Comparison of ENCODE assay signal across 14 cellular contexts in the genomic region with DNA sequence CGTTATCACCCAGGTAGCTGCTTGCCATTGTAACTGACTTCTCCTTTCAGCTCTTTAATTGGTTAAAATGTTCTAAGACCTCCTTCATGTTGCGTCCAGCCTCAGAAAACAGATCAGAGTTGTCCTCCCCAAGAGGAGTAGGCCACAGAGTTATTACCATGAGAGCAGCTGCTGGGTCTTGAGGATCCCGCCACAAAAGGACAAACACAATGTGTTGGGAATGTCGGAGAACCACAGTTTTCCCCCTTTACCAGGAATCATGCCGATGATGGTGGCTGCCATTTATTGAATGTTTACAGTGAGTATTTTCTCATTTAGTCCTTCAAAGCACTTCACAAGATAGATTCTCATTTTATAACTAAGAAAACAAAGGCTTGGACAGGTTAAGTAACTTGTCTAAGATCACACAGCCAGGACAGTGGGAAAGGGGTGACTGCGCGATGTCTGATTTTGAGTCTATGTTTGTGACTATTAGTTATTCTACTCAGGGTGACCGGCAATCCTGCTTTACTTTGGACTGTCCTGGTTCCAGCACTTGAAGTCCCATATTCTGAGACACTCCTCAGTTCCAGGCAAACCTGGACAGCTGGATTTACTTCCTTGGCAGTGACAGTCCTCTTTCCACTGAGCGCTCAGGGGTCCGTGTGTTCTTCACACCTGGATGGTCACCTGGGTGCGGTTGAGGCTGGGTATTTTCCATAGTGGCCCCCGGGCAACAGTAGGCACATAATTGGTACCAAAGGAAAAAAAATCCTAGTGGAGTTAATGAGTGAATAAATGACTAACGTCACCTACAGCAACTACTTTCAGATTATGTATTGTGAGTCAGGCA.
DNase-seq lines count a peak whose midpoint lies in the region; ATAC-seq, FAIRE-seq and TF ChIP-seq lines count a peak whose summit lies in the region.
"Had no signal": no experiment of that assay in that cellular context is flagged by ENCODE, and none has a peak within 500 bp of the region (broad histone marks: within the 10 kb centered on the region; RNA-seq: fewer than 3 reads in every experiment).

No MANE protein-coding gene starts in this region.

- H4K20me1 ChIP-seq in HCT116 (ENCODE audit: insufficient read depth) (no peaks in the 10 kb centered on the region), hepatocyte (ENCODE audit: insufficient read depth, poor library complexity, severe bottlenecking) (no peaks in the 10 kb centered on the region)
- H4K20me1 ChIP-seq: BLaER1 treated with 17β-estradiol and CSF1 and Interleukin-3, amounts not matched to agents 10 nM and 100 nM had no signal

- H3K27ac ChIP-seq in HCT116 (ENCODE audit: low read depth, low read length) (peak overlapping the region; percentile 17), SJCRH30 (0 out of 2 replicates have a peak overlapping the region, but pooled peaks have one; percentile 3), hepatocyte (peak overlapping the region; percentile 71)
- H3K27ac ChIP-seq: BLaER1 treated with 17β-estradiol and CSF1 and Interleukin-3, amounts not matched to agents 10 nM and 100 nM had no signal

- no peak overlapping the region for H3K9ac ChIP-seq in HCT116 (ENCODE audit: low read length)
- H3K9ac ChIP-seq: BLaER1 treated with 17β-estradiol and CSF1 and Interleukin-3, amounts not matched to agents 10 nM and 100 nM had no signal

- peak; percentile 41 for ATAC-seq in HCT116
- ATAC-seq in HG03025 (IDR thresholded peaks at IDR 0.05; ENCODE audit: low FRiP score, unreplicated experiment) = no peak
- no peak for ATAC-seq in GM21423 (IDR thresholded peaks at IDR 0.05; ENCODE audit: unreplicated experiment)

- H3K27me3 ChIP-seq in HCT116 (ENCODE audit: insufficient read depth, low read length) (peaks cover 57% of the 10 kb centered on the region), SJCRH30 (no peaks in the 10 kb centered on the region), hepatocyte (no peaks in the 10 kb centered on the region)
- H3K27me3 ChIP-seq: BLaER1 treated with 17β-estradiol and CSF1 and Interleukin-3, amounts not matched to agents 10 nM and 100 nM had no signal

- H3K9me3 ChIP-seq in HCT116 (ENCODE audit: control insufficient read depth in 1 of 2, insufficient read depth in 1 of 2, low read depth in 1 of 2, low read length in 2 of 2) (no peaks in the 10 kb centered on the region), SJCRH30 (replicated peaks) (no peaks in the 10 kb centered on the region), hepatocyte (ENCODE audit: low read depth) (no peaks in the 10 kb centered on the region)
- H3K9me3 ChIP-seq: BLaER1 treated with 17β-estradiol and CSF1 and Interleukin-3, amounts not matched to agents 10 nM and 100 nM had no signal

- TF ChIP-seq RAD21 in HCT116 (IDR thresholded peaks at IDR 0.05; ENCODE audit: low read depth) = no peak

- CTCF ChIA-PET in HCT116 (lab: Charles Lee) = interaction anchor here (1.0 to 1.3 kb wide), 2 partner anchors 203 to 204 kb away, joined by 3 to 5 read pairs; no protein-coding TSS in a partner anchor

- WGBS in hepatocyte (ENCODE audit: low lambda C conversion rate, missing lambda C conversion rate) = 86% methylated on average over 13 of the region's 13 CpGs

- POLR2A ChIA-PET in HCT116 (lab: Charles Lee) = no interaction called here

- H3K36me3 ChIP-seq in HCT116 (ENCODE audit: control insufficient read depth in 1 of 2, insufficient read depth in 2 of 2, low read length in 2 of 2) (no peaks in the 10 kb centered on the region), SJCRH30 (no peaks in the 10 kb centered on the region), hepatocyte (replicated peaks; ENCODE audit: insufficient read depth, low read depth) (no peaks in the 10 kb centered on the region)
- H3K36me3 ChIP-seq: BLaER1 treated with 17β-estradiol and CSF1 and Interleukin-3, amounts not matched to agents 10 nM and 100 nM had no signal

- RAD21 ChIA-PET in HCT116 (lab: Charles Lee; ENCODE audit: low non-redundant PET in 1 of 2, low total read pairs in 2 of 2, uncharacterized antibody in 2 of 2, unreplicated experiment in 2 of 2) = interaction anchor here in 1 of 2 experiments (0.6 to 0.7 kb wide), 2 partner anchors 22 to 521 kb away, joined by 3 read pairs; no protein-coding TSS in a partner anchor

- H3K4me3 ChIP-seq in HCT116 (replicated peaks in 1 of 2; ENCODE audit: low read depth in 1 of 2, low read length in 2 of 2) (no peak overlapping the region), SJCRH30 (no peak overlapping the region), hepatocyte (no peak overlapping the region)
- H3K4me3 ChIP-seq: BLaER1 treated with 17β-estradiol and CSF1 and Interleukin-3, amounts not matched to agents 10 nM and 100 nM had no signal

- H2AFZ ChIP-seq in HCT116 (ENCODE audit: low read depth, low read length, poor library complexity, severe bottlenecking) (no peak overlapping the region), hepatocyte (no peak overlapping the region)

- no peak for FAIRE-seq in GM12891 (lab: Jason Lieb, UNC)
- FAIRE-seq: H1 had no signal

- intact Hi-C loops in HCT116 (cut with micrococcal nuclease) = loop anchor here (10.0 kb wide), 1 partner anchor 199 kb away; no protein-coding TSS in a partner anchor

- peaks cover 17 to 26% of the 10 kb centered on the region in 2 experiments for H3K4me1 ChIP-seq in HCT116 (ENCODE audit: control insufficient read depth in 1 of 2, insufficient read depth in 2 of 2, low read length in 2 of 2)
- peaks cover 17% of the 10 kb centered on the region for H3K4me1 ChIP-seq in SJCRH30
- H3K4me1 ChIP-seq in hepatocyte (ENCODE audit: insufficient read depth) = peaks cover 8% of the 10 kb centered on the region
- H3K4me1 ChIP-seq: BLaER1 treated with 17β-estradiol and CSF1 and Interleukin-3, amounts not matched to agents 10 nM and 100 nM had no signal

- TF ChIP-seq POLR2A in HCT116 (IDR thresholded peaks at IDR 0.05; ENCODE audit: borderline replicate concordance, extremely low read depth, insufficient read depth, insufficient read length) (no peak), GM12891 (IDR thresholded peaks at IDR 0.05; ENCODE audit: low read depth, low read length) (no peak)

- no peaks in the 10 kb centered on the region for H3K9me2 ChIP-seq in HCT116 (ENCODE audit: insufficient read depth)
- no peaks in the 10 kb centered on the region for H3K9me2 ChIP-seq in hepatocyte (replicated peaks; ENCODE audit: insufficient read depth)

- H3K4me2 ChIP-seq in HCT116 (ENCODE audit: low read length) (peak overlapping the region; percentile 63), hepatocyte (no peak overlapping the region)
- H3K4me2 ChIP-seq: BLaER1 treated with 17β-estradiol and CSF1 and Interleukin-3, amounts not matched to agents 10 nM and 100 nM had no signal

- BruUV-seq in HCT116 (replicated peaks; lab: Mats Ljungman, UMichigan) = no TSS peak

- TF ChIP-seq CTCF in HCT116 (IDR thresholded peaks at IDR 0.05 in 2 of 3, conservative IDR thresholded peaks at IDR 0.05 in 1 of 3; ENCODE audit: borderline replicate concordance in 1 of 3, insufficient read depth in 1 of 3, low read depth in 2 of 3, low read length in 2 of 3) (no peak), hepatocyte (IDR thresholded peaks at IDR 0.05; ENCODE audit: poor library complexity) (no peak)

- no peak for DNase-seq in HCT116 (ENCODE audit: low read depth, low spot score)
- peak; percentile 31 to 61 for DNase-seq in SJCRH30
- no peak for DNase-seq in hepatocyte (ENCODE audit: low spot score)
- peak; percentile 61 for DNase-seq in myocyte (ENCODE audit: low read depth)
- DNase-seq in ecto neural progenitor cell (ENCODE audit: low spot score) = no peak
- DNase-seq in GM12891 (ENCODE audit: insufficient read length, low spot score) = no peak
- DNase-seq: 8988T, MV-4-11, NCI-H1436 treated with DMSO at 0.1 percent for 48 hours, NCI-H2081 had no signal

- H3K79me2 ChIP-seq in HCT116 (ENCODE audit: insufficient read depth, low read length) (no peaks in the 10 kb centered on the region), hepatocyte (no peaks in the 10 kb centered on the region)

TF ChIP-seq in HCT116, 20 proteins besides CTCF, POLR2A, EP300 and RAD21 (continues in another document):
- TF ChIP-seq, protein P1, sequence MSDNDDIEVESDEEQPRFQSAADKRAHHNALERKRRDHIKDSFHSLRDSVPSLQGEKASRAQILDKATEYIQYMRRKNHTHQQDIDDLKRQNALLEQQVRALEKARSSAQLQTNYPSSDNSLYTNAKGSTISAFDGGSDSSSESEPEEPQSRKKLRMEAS (IDR thresholded peaks at IDR 0.05) = peak; percentile 8; the same call in 1 of the 2 replicates
- no peak for TF ChIP-seq ELF1 (IDR thresholded peaks at IDR 0.05; ENCODE audit: borderline replicate concordance, low read depth)
- TF ChIP-seq, protein P2, sequence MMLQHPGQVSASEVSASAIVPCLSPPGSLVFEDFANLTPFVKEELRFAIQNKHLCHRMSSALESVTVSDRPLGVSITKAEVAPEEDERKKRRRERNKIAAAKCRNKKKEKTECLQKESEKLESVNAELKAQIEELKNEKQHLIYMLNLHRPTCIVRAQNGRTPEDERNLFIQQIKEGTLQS (IDR thresholded peaks at IDR 0.05) = no peak
- no peak for TF ChIP-seq CEBPB (IDR thresholded peaks at IDR 0.05; ENCODE audit: low read depth)
- TF ChIP-seq FOSL1 (IDR thresholded peaks at IDR 0.05; ENCODE audit: low read depth) = no peak
- TF ChIP-seq YY1 (IDR thresholded peaks at IDR 0.05; ENCODE audit: extremely low read depth, insufficient replicate concordance, low read depth, low read length) = no peak

TF ChIP-seq in GM12891, 5 proteins besides CTCF, POLR2A, EP300 and RAD21:
- TF ChIP-seq TAF1 (IDR thresholded peaks at IDR 0.05; ENCODE audit: low read depth, low read length) (no peak), PAX5 (IDR thresholded peaks at IDR 0.05; ENCODE audit: insufficient read depth, low read length, severe bottlenecking) (no peak), SPI1 (IDR thresholded peaks at IDR 0.05; ENCODE audit: low read depth, low read length) (no peak), POLR2AphosphoS5 (IDR thresholded peaks at IDR 0.05; ENCODE audit: low read depth, low read length) (no peak), POU2F2 (IDR thresholded peaks at IDR 0.05; ENCODE audit: low read depth, low read length) (no peak)

Comparison
In these comparisons a context has a peak if more than half of its experiments do, and no peak if none do; other contexts are left out.
1. DNase-seq: peak in SJCRH30 (2 of 2) and myocyte (single experiment); none in HCT116 (single experiment), hepatocyte (single experiment), ecto neural progenitor cell (single experiment) and GM12891 (single experiment).
2. H3K27ac ChIP-seq: peak in every context shown above with its lines; median percentile 71 in hepatocyte; 17 in HCT116; 3 in SJCRH30.